ENCODE assay signal across 8 cellular contexts in genomic region chr3:185363662-185364203, GRCh38. TPM values are rescaled to one million over a fixed set of nuclear protein-coding genes. Genes with fewer than 3 reads are reported as not detected.
DNase-seq lines count a peak whose midpoint lies in the region; ATAC-seq, FAIRE-seq and TF ChIP-seq lines count a peak whose summit lies in the region.

No MANE protein-coding gene starts in this region.

- H3K4me3 ChIP-seq in CD4-positive, CD25-positive, alpha-beta regulatory T cell (ENCODE audit: low read depth, low read length): peak overlapping the region; percentile 62
- H3K4me3 ChIP-seq in SJCRH30 (peak overlapping the region; percentile 63), fibroblast of mammary gland (ENCODE audit: control insufficient read depth, low read depth, low read length) (peak overlapping the region; percentile 66), pancreas (peak overlapping the region; percentile 23 to 52 (median 34))

- H3K4me3 Mint-ChIP-seq in CD4-positive, CD25-positive, alpha-beta regulatory T cell: peak overlapping the region in 2 of 4 donors; percentile 31 to 76
- H3K4me3 Mint-ChIP-seq in HFFc6: peak overlapping the region; percentile 88

- no peaks in the 10 kb centered on the region for H3K9me3 ChIP-seq in CD4-positive, CD25-positive, alpha-beta regulatory T cell (ENCODE audit: control insufficient read depth in 2 of 2, low read length in 2 of 2)
- H3K9me3 ChIP-seq in SJCRH30 (replicated peaks) (no peaks in the 10 kb centered on the region), pancreas (no peaks in the 10 kb centered on the region)

- peaks cover 5% of the 10 kb centered on the region for H3K4me1 ChIP-seq in CD4-positive, CD25-positive, alpha-beta regulatory T cell (ENCODE audit: control insufficient read depth, insufficient read depth, low read length, poor library complexity, severe bottlenecking)
- 0 out of 2 replicates have a peak, but pooled peaks cover 2% of the 10 kb centered on the region for H3K4me1 ChIP-seq in SJCRH30
- peaks cover 7 to 28% (median 27%) of the 10 kb centered on the region in 3 donors for H3K4me1 ChIP-seq in pancreas

- 5 to 7% methylated on average over 8 of the region's 8 CpGs for WGBS in pancreas, 2 donors

- peaks cover 30% of the 10 kb centered on the region for H3K27me3 ChIP-seq in CD4-positive, CD25-positive, alpha-beta regulatory T cell (ENCODE audit: control insufficient read depth, insufficient read depth, low read length)
- H3K27me3 ChIP-seq in SJCRH30 (no peaks in the 10 kb centered on the region), pancreas (no peaks in the 10 kb centered on the region)

- no peaks in the 10 kb centered on the region for H3K36me3 ChIP-seq in CD4-positive, CD25-positive, alpha-beta regulatory T cell (ENCODE audit: control insufficient read depth, insufficient read depth, low read length)
- H3K36me3 ChIP-seq in SJCRH30 (no peaks in the 10 kb centered on the region), pancreas (no peaks in the 10 kb centered on the region)

- ATAC-seq in CD4-positive, CD25-positive, alpha-beta regulatory T cell (ENCODE audit: low read depth in 2 of 2): no peak
- ATAC-seq in pancreas: peak; percentile 19 to 57 (median 40)

- peak overlapping the region in 1 of 3 donors; percentile 42 for H3K27ac Mint-ChIP-seq in CD4-positive, CD25-positive, alpha-beta regulatory T cell
- peak overlapping the region; percentile 52; the same call in 1 of the 2 replicates for H3K27ac Mint-ChIP-seq in HFFc6

- H3K27me3 Mint-ChIP-seq in CD4-positive, CD25-positive, alpha-beta regulatory T cell: peaks cover 39% of the 10 kb centered on the region
- H3K27me3 Mint-ChIP-seq in HFFc6 (ENCODE audit: insufficient read depth): peaks cover 9% of the 10 kb centered on the region

- no peaks in the 10 kb centered on the region for H3K36me3 Mint-ChIP-seq in CD4-positive, CD25-positive, alpha-beta regulatory T cell
- H3K36me3 Mint-ChIP-seq in HFFc6 (ENCODE audit: low read depth): no peaks in the 10 kb centered on the region

- H3K9me3 Mint-ChIP-seq in CD4-positive, CD25-positive, alpha-beta regulatory T cell: peaks cover 0 to 2% (median 0%) of the 10 kb centered on the region in 7 donors
- H3K9me3 Mint-ChIP-seq in HFFc6: no peaks in the 10 kb centered on the region

- H3K27ac ChIP-seq in CD4-positive, CD25-positive, alpha-beta regulatory T cell (ENCODE audit: insufficient read depth, low read length, poor library complexity, severe bottlenecking): no peak overlapping the region
- H3K27ac ChIP-seq in SJCRH30 (no peak overlapping the region), pancreas (peak overlapping the region; percentile 57 to 87 (median 67))

- FAIRE-seq in pancreas (lab: Jason Lieb, UNC): no peak

- no peak for DNase-seq in CD4-positive, CD25-positive, alpha-beta regulatory T cell
- DNase-seq in HFFc6 (no peak), SJCRH30 (no peak), fibroblast of mammary gland (ENCODE audit: low read depth) (no peak), pancreas (no peak), NCI-H1694 (lab: John Stamatoyannopoulos, UW) (no peak), NAMALWA (ENCODE audit: low spot score) (no peak), NCI-H82 (lab: John Stamatoyannopoulos, UW) (no peak)

- intact Hi-C loops in pancreas (cut with DNase I): no loop called here

- TF ChIP-seq CTCF in HFFc6 (IDR thresholded peaks at IDR 0.05) (no peak), fibroblast of mammary gland (conservative IDR thresholded peaks at IDR 0.05; ENCODE audit: control insufficient read depth, insufficient read depth, low read depth, low read length) (no peak), pancreas (IDR thresholded peaks at IDR 0.05) (no peak)

- H3K4me1 Mint-ChIP-seq in CD4-positive, CD25-positive, alpha-beta regulatory T cell: peaks cover 7 to 13% (median 10%) of the 10 kb centered on the region in 4 donors
- peaks cover 34% of the 10 kb centered on the region for H3K4me1 Mint-ChIP-seq in HFFc6 (ENCODE audit: low read depth)

RNA-seq across cellular contexts. Expression of gene MAP3K13, which starts 0.8 kb away (rescaled TPM):
- 3.7 TPM for total RNA-seq in CD4-positive, CD25-positive, alpha-beta regulatory T cell
- 10 to 100 TPM; 17.7 to 29.7 (median 22.3) TPM for polyA plus RNA-seq in CD4-positive, CD25-positive, alpha-beta regulatory T cell
- 10 to 100 TPM; 20.9 to 28.4 (median 25.1) TPM for total RNA-seq in HFFc6 (2021; fragmentation: NEBNext Ultra II Directional; extraction: Animal tissue kit (Norgen Biotek cat#: 25700))
- 18.4 and 23.5 TPM in 2 replicates for total RNA-seq in SJCRH30 (2014; rRNA removed; shearing (Covaris generic))
- total RNA-seq in pancreas: 10 to 100 TPM; 17.5 to 43.1 (median 24.0) TPM
- 10 to 100 TPM; 17.2 to 22.8 TPM for polyA plus RNA-seq in pancreas

Comparison
In these comparisons a context has a peak if more than half of its experiments do, and no peak if none do; other contexts are left out.
1. ATAC-seq: peak in pancreas (4 of 4); none in CD4-positive, CD25-positive, alpha-beta regulatory T cell (0 of 2).
2. H3K27ac ChIP-seq: peak in pancreas (4 of 4); none in CD4-positive, CD25-positive, alpha-beta regulatory T cell (single experiment) and SJCRH30 (single experiment).
3. Peak in every context shown above with its lines, with median percentiles within 50 percentile points of each other: H3K4me3 ChIP-seq.